In genomic region chr1:15168479-15168878, GRCh38 we compare ENCODE assay signal across 9 cellular contexts. TPM values are rescaled to one million over a fixed set of nuclear protein-coding genes. Genes with fewer than 3 reads are reported as not detected.
DNase-seq lines count a peak whose midpoint lies in the region; ATAC-seq and TF ChIP-seq lines count a peak whose summit lies in the region.
"Had no signal": no experiment of that assay in that cellular context is flagged by ENCODE, and none has a peak within 500 bp of the region (broad histone marks: within the 10 kb centered on the region; RNA-seq: fewer than 3 reads in every experiment).

No MANE protein-coding gene starts in this region.

- TF ChIP-seq CTCF in heart left ventricle (IDR thresholded peaks at IDR 0.05): no peak
- peak; percentile 15 for TF ChIP-seq CTCF in kidney epithelial cell (IDR thresholded peaks at IDR 0.05; ENCODE audit: insufficient read depth, low read length, poor library complexity, severe bottlenecking)

- peak; percentile 44 to 64 (median 58) for ATAC-seq in heart left ventricle

- no peak for TF ChIP-seq POLR2A in heart left ventricle (IDR thresholded peaks at IDR 0.05)

- intact Hi-C loops in heart left ventricle (cut with DNase I) (no loop called here), cardiac septum (cut with DNase I) (no loop called here)

- no peaks in the 10 kb centered on the region for H3K36me3 ChIP-seq in heart left ventricle
- no peaks in the 10 kb centered on the region for H3K36me3 ChIP-seq in adipocyte (ENCODE audit: control insufficient read depth, insufficient read depth, low read length, severe bottlenecking)
- H3K36me3 ChIP-seq in kidney epithelial cell (ENCODE audit: control insufficient read depth, insufficient read depth, low read length): no peaks in the 10 kb centered on the region

- 50 to 66% (median 59%) methylated on average over 5 of the region's 5 CpGs for WGBS in heart left ventricle, 4 donors

- H3K9me3 ChIP-seq in heart left ventricle (no peaks in the 10 kb centered on the region), adipocyte (ENCODE audit: control insufficient read depth, low read length) (no peaks in the 10 kb centered on the region)

- no peak overlapping the region for H3K9ac ChIP-seq in adipocyte (ENCODE audit: low read length)

- H3K4me3 ChIP-seq in heart left ventricle (no peak overlapping the region), adipocyte (ENCODE audit: low read length) (no peak overlapping the region), kidney epithelial cell (ENCODE audit: low read depth, low read length) (no peak overlapping the region)

- DNase-seq in heart left ventricle: no peak
- no peak for DNase-seq in cardiac septum (ENCODE audit: low spot score)
- DNase-seq in adipocyte (ENCODE audit: low read depth): peak; percentile 42
- DNase-seq in kidney epithelial cell (ENCODE audit: low read depth): peak; percentile 98
- no peak for DNase-seq in HUDEP-2 (lab: John Stamatoyannopoulos, UW; ENCODE audit: unreplicated experiment in 76 of 76)
- no peak for DNase-seq in amniotic stem cell (lab: John Stamatoyannopoulos, UW)
- no peak for DNase-seq in ecto neural progenitor cell (ENCODE audit: low spot score)
- no peak for DNase-seq in NCI-H69 (lab: John Stamatoyannopoulos, UW)
- DNase-seq: substantia nigra had no signal

- H3K27ac ChIP-seq in heart left ventricle: peak overlapping the region in 1 of 12 donors; percentile 37

- H3K4me1 ChIP-seq in heart left ventricle (peaks cover 0 to 27% (median 0%) of the 10 kb centered on the region in 12 donors), adipocyte (ENCODE audit: control insufficient read depth, insufficient read depth, low read length) (peaks cover 19% of the 10 kb centered on the region)

- H3K27me3 ChIP-seq in heart left ventricle (no peaks in the 10 kb centered on the region), adipocyte (replicated peaks; ENCODE audit: control insufficient read depth, insufficient read depth, low read length) (no peaks in the 10 kb centered on the region), kidney epithelial cell (ENCODE audit: control insufficient read depth, insufficient read depth, low read length) (no peaks in the 10 kb centered on the region)

RNA-seq across cellular contexts. Expression of gene TMEM51, which starts 14.9 kb away (rescaled TPM):
- total RNA-seq in heart left ventricle (1 to 10 TPM; 2.0 to 9.5 (median 3.8) TPM), cardiac septum (2.8 TPM), kidney epithelial cell (71.7 and 82.3 TPM in 2 replicates)
- polyA plus RNA-seq in heart left ventricle: 1 to 10 TPM; 3.5 to 3.8 TPM

Comparison
In these comparisons a context has a peak if more than half of its experiments do, and no peak if none do; other contexts are left out.
1. DNase-seq: peak in adipocyte (single experiment) and kidney epithelial cell (single experiment); none in heart left ventricle (0 of 5), cardiac septum (single experiment), HUDEP-2 (0 of 76), amniotic stem cell (single experiment), ecto neural progenitor cell (single experiment) and NCI-H69 (single experiment).